8 cellular contexts compared by ENCODE assay signal in the genomic region with DNA sequence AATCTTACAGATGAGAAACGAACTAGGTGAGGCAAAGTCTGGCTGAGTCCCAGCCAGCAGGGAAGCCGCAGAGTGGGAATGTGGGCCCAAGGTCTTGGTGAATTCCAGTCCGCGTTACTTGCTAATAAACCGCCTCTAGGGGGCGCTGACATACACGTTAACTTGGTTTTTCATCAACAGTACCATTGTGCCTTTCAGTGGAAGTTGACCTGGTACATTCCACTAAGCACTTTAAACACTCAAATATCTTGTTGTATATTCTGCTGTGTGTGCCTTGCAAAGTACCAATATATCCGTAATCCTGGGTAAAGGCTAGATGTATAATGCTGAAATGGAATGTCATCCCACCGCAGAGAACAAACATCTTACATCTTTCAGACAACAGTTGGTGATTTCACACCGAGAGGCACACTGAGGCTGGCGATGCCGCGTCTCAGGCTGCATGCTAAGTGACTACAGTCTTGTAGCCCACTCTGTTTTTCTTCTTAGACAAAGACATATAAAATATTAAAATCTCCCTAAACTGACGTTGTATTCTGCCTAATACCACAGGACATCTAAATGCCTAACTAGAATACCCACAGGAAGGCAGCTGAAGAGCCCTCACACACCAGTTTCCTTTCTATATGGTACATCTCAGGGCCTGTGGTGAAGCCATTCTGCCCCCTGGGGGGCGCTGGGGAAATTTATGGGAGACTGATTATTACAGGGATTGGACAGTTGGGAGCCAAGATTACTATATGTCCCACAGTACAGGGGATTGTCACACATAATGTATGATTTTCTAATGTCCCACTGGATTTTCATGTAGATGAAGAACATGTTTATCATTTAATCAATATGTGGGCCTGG. TPM values are rescaled to one million over a fixed set of nuclear protein-coding genes. Genes with fewer than 3 reads are reported as not detected.
DNase-seq lines count a peak whose midpoint lies in the region; ATAC-seq lines count a peak whose summit lies in the region.

No MANE protein-coding gene starts in this region.

- H3K27me3 Mint-ChIP-seq in activated CD4-positive, alpha-beta memory T cell treated with anti-CD3 and anti-CD28 coated beads for 36 hours, result no peaks in the 10 kb centered on the region

- intact Hi-C loops in activated CD4-positive, alpha-beta memory T cell treated with anti-CD3 and anti-CD28 coated beads for 36 hours (cut with micrococcal nuclease), result loop anchor here (1.0 kb wide), 3 partner anchors 62 to 294 kb away; partner anchors contain the start of gene ARV1

- peaks cover 26% of the 10 kb centered on the region for H3K36me3 Mint-ChIP-seq in activated CD4-positive, alpha-beta memory T cell treated with anti-CD3 and anti-CD28 coated beads for 36 hours

- no peaks in the 10 kb centered on the region for H3K9me3 Mint-ChIP-seq in activated CD4-positive, alpha-beta memory T cell treated with anti-CD3 and anti-CD28 coated beads for 36 hours

- H3K4me3 Mint-ChIP-seq in activated CD4-positive, alpha-beta memory T cell treated with anti-CD3 and anti-CD28 coated beads for 36 hours, result no peak overlapping the region

- CTCF ChIA-PET in activated CD4-positive, alpha-beta memory T cell treated with anti-CD3 and anti-CD28 coated beads for 36 hours (lab: Charles Lee), result interaction anchor here (0.6 to 3.2 kb wide), 14 partner anchors 9 to 294 kb away, joined by 3 to 25 read pairs (median 4); partner anchors contain the start of genes FAM89A and TTC13

- H3K27ac Mint-ChIP-seq in activated CD4-positive, alpha-beta memory T cell treated with anti-CD3 and anti-CD28 coated beads for 36 hours, result no peak overlapping the region

- POLR2A ChIA-PET in activated CD4-positive, alpha-beta memory T cell treated with anti-CD3 and anti-CD28 coated beads for 36 hours (lab: Charles Lee), result no interaction called here

- peak; percentile 75 for DNase-seq in EH (ENCODE audit: low read depth)
- DNase-seq in NCI-H748 (lab: John Stamatoyannopoulos, UW; ENCODE audit: unreplicated experiment), result peak; percentile 71
- peak; percentile 77 for DNase-seq in activated CD4-positive, alpha-beta memory T cell treated with anti-CD3 and anti-CD28 coated beads for 36 hours
- peak; percentile 79 for DNase-seq in ecto neural progenitor cell (ENCODE audit: low spot score)
- DNase-seq in lung microvascular endothelial cell (ENCODE audit: low read depth in 2 of 2), result peak; percentile 84 to 88
- DNase-seq in stimulated activated CD8-positive, alpha-beta memory T cell treated with anti-CD3 and anti-CD28 coated beads, Interleukin-15, amount 100 ng/mL, for 1 hour (ENCODE audit: low read depth), result peak; percentile 68
- DNase-seq in GF-D8 (lab: John Stamatoyannopoulos, UW), result no peak

- ATAC-seq in HG02981 (IDR thresholded peaks at IDR 0.05; ENCODE audit: unreplicated experiment), result peak; percentile 51

- no peaks in the 10 kb centered on the region for H3K4me1 Mint-ChIP-seq in activated CD4-positive, alpha-beta memory T cell treated with anti-CD3 and anti-CD28 coated beads for 36 hours (ENCODE audit: low read depth)

RNA-seq across cellular contexts. Expression of gene C1orf198, which starts 49.2 kb away (rescaled TPM):
- 1 to 10 TPM; 6.4 to 7.2 TPM for total RNA-seq in activated CD4-positive, alpha-beta memory T cell treated with anti-CD3 and anti-CD28 coated beads for 36 hours
- 15.5 and 16.1 TPM in 2 replicates for total RNA-seq in lung microvascular endothelial cell
